In the genomic region with DNA sequence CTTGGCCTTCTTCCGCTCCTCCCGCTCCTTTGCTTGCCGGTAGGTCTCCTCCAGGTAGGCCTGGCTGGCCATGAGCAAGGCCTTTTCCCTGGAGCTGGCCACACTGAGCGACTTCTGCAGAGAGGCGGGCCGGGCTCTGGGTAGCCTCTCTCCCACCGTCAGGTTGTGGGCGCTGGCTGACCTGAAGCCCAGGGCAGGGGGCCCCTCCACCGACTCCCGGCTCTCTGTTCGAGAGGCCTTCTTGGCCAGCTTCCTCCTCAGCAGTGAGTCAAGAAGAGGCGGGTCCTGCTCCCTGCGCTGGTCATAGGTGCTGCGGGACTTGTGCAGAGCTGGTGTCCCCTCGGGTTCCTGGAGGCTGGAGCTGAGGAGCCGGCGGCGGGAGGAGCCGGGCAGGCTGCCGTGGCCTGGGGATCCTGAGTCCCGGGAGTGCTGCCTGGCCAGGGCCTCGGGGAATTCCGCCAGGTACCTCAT, we compare ENCODE assay signal across 26 cellular contexts.
"Had no signal": no experiment of that assay in that cellular context is flagged by ENCODE, and none has a peak within 500 bp of the region (broad histone marks: within the 10 kb centered on the region; RNA-seq: fewer than 3 reads in every experiment).

No MANE protein-coding gene starts in this region.

- DNase-seq: activated CD4-positive, alpha-beta memory T cell treated with anti-CD3 and anti-CD28 coated beads, Interleukin-2, amount 10 ng/mL, durations not matched to agents 7 days and 5 days; activated CD4-positive, alpha-beta T cell treated with anti-CD3 and anti-CD28 coated beads for 48 hours; activated CD8-positive, alpha-beta memory T cell treated with anti-CD3 and anti-CD28 coated beads, Interleukin-2, amount 50 U/mL, for 48 hours; activated naive CD4-positive, alpha-beta T cell; activated T-cell treated with anti-CD3 and anti-CD28 coated beads, Interleukin-2, amount 50 U/mL, for 4 hours; effector CD4-positive, alpha-beta T cell; left colon; mesenchymal stem cell; naive thymus-derived CD8-positive, alpha-beta T cell; occipital lobe; stimulated activated CD4-positive, alpha-beta T cell treated with anti-CD3 and anti-CD28 coated beads, Interleukin-4, amount 100 ng/mL, for 1 hour; stimulated activated naive CD8-positive, alpha-beta T cell treated with anti-CD3 and anti-CD28 coated beads, Interleukin-15, Interleukin-2, amounts not matched to agents 100 U/mL and 50 U/mL, for 24 hours; SW 1271; T1000; trophoblast cell; WERI-Rb-1 had no signal

- H3K36me3 ChIP-seq: thoracic aorta, WERI-Rb-1 had no signal

- H3K9me3 Mint-ChIP-seq: activated CD4-positive, alpha-beta memory T cell treated with anti-CD3 and anti-CD28 coated beads, Interleukin-2, amount 10 ng/mL, durations not matched to agents 7 days and 5 days; activated naive CD4-positive, alpha-beta T cell treated with anti-CD3 and anti-CD28 coated beads, Interleukin-2, amount 50 U/mL, for 72 hours; activated T-cell treated with anti-CD3 and anti-CD28 coated beads, Interleukin-2, amount 50 U/mL, for 4 hours; activated T-helper 17 cell treated with anti-CD3 and anti-CD28 coated beads, Interleukin-2, amount 50 U/mL, for 72 hours; central memory CD8-positive, alpha-beta T cell; dendritic cell treated with granulocyte-macrophage colony-stimulating factor and Interleukin-4, amounts not matched to agents 40 ng/mL and 50 ng/mL, for 4 days; naive thymus-derived CD8-positive, alpha-beta T cell; neural crest cell; T-helper 1 cell treated with Interleukin-12 subunit alpha and Interleukin-12 subunit beta and Interleukin-4 antibody, amounts not matched to agents 30 μg/mL and 1 μg/mL, for 36 hours had no signal

- H3K9me3 ChIP-seq: thoracic aorta had no signal

- H3K4me3 ChIP-seq: thoracic aorta had no signal

- H3K27ac ChIP-seq: epithelial cell of prostate, thoracic aorta, WERI-Rb-1 had no signal

- H3K27me3 Mint-ChIP-seq: activated CD4-positive, alpha-beta memory T cell treated with anti-CD3 and anti-CD28 coated beads, Interleukin-2, amount 10 ng/mL, durations not matched to agents 7 days and 5 days had no signal

- H3K4me1 Mint-ChIP-seq: activated T-helper 17 cell treated with anti-CD3 and anti-CD28 coated beads, Interleukin-2, amount 50 U/mL, for 72 hours; central memory CD8-positive, alpha-beta T cell had no signal

- H3K27ac Mint-ChIP-seq: activated CD4-positive, alpha-beta memory T cell treated with anti-CD3 and anti-CD28 coated beads, Interleukin-2, amount 10 ng/mL, durations not matched to agents 7 days and 5 days; activated T-helper 17 cell treated with anti-CD3 and anti-CD28 coated beads, Interleukin-2, amount 50 U/mL, for 72 hours; dendritic cell treated with granulocyte-macrophage colony-stimulating factor and Interleukin-4, amounts not matched to agents 40 ng/mL and 50 ng/mL, for 4 days; T-helper 1 cell treated with Interleukin-12 subunit alpha and Interleukin-12 subunit beta and Interleukin-4 antibody, amounts not matched to agents 30 μg/mL and 1 μg/mL, for 36 hours had no signal

- H3K36me3 Mint-ChIP-seq: activated naive CD4-positive, alpha-beta T cell treated with anti-CD3 and anti-CD28 coated beads, Interleukin-2, amount 50 U/mL, for 72 hours; naive thymus-derived CD8-positive, alpha-beta T cell had no signal

- ATAC-seq: activated CD4-positive, CD25-positive, alpha-beta regulatory T cell treated with anti-CD3 and anti-CD28 coated beads, Interleukin-2, amount 50 U/mL, for 24 hours; activated naive CD4-positive, alpha-beta T cell treated with anti-CD3 and anti-CD28 coated beads, Interleukin-2, amount 50 U/mL, for 72 hours; activated T-cell treated with anti-CD3 and anti-CD28 coated beads, Interleukin-2, amount 50 U/mL, for 4 hours; activated T-helper 17 cell treated with anti-CD3 and anti-CD28 coated beads, Interleukin-2, amount 50 U/mL, for 72 hours; left colon; naive thymus-derived CD8-positive, alpha-beta T cell; right cardiac atrium; stimulated activated naive CD8-positive, alpha-beta T cell treated with anti-CD3 and anti-CD28 coated beads, Interleukin-15, Interleukin-2, amounts not matched to agents 100 U/mL and 50 U/mL, for 24 hours had no signal

- H3K4me3 Mint-ChIP-seq: activated CD4-positive, alpha-beta memory T cell treated with anti-CD3 and anti-CD28 coated beads, Interleukin-2, amount 10 ng/mL, durations not matched to agents 7 days and 5 days; activated T-cell treated with anti-CD3 and anti-CD28 coated beads, Interleukin-2, amount 50 U/mL, for 4 hours; activated T-helper 17 cell treated with anti-CD3 and anti-CD28 coated beads, Interleukin-2, amount 50 U/mL, for 72 hours; central memory CD8-positive, alpha-beta T cell; dendritic cell treated with granulocyte-macrophage colony-stimulating factor and Interleukin-4, amounts not matched to agents 40 ng/mL and 50 ng/mL, for 4 days; naive thymus-derived CD8-positive, alpha-beta T cell; neural crest cell; T-helper 1 cell treated with Interleukin-12 subunit alpha and Interleukin-12 subunit beta and Interleukin-4 antibody, amounts not matched to agents 30 μg/mL and 1 μg/mL, for 36 hours had no signal
